In the genomic region with DNA sequence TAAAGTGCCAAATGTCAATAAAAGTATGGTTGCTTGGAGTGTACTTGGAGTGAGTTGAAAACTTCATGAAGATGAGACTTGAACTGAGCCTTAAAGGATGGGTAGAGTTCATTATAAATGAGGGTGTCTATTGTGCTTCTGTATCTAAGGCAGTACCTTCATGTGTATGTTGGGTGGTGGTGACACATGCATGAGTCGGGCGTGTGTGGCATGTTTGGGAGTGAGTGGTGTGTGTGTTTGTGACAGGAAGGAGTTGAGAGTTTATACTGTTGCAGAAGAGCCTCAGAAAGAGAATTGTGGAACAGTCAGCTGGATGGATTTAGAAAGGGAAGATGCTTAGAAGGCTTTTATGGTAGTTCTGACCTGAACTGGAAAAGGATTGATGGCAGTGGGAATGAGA, we compare ENCODE assay signal across 1 cellular context.
TF ChIP-seq lines count a peak whose summit lies in the region.

No MANE protein-coding gene starts in this region.

TF ChIP-seq in HEK293, 187 proteins besides CTCF, POLR2A, EP300 and RAD21 (continued from another document):
- TF ChIP-seq, protein P1, sequence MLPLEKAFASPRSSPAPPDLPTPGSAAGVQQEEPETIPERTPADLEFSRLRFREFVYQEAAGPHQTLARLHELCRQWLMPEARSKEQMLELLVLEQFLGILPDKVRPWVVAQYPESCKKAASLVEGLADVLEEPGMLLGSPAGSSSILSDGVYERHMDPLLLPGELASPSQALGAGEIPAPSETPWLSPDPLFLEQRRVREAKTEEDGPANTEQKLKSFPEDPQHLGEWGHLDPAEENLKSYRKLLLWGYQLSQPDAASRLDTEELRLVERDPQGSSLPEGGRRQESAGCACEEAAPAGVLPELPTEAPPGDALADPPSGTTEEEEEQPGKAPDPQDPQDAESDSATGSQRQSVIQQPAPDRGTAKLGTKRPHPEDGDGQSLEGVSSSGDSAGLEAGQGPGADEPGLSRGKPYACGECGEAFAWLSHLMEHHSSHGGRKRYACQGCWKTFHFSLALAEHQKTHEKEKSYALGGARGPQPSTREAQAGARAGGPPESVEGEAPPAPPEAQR (tag by site-specific recombination; IDR thresholded peaks at IDR 0.05), result no peak
TF ChIP-seq in HEK293: peak in this region for 1.
